Comparison of ENCODE assay signal across 12 cellular contexts in genomic region chr7:121180436-121181063, GRCh38.
DNase-seq lines count a peak whose midpoint lies in the region; ATAC-seq, FAIRE-seq and TF ChIP-seq lines count a peak whose summit lies in the region.
"Had no signal": no experiment of that assay in that cellular context is flagged by ENCODE, and none has a peak within 500 bp of the region (broad histone marks: within the 10 kb centered on the region; RNA-seq: fewer than 3 reads in every experiment).

No MANE protein-coding gene starts in this region.

- peaks cover 12% of the 10 kb centered on the region for H3K27me3 Mint-ChIP-seq in activated CD4-positive, alpha-beta T cell treated with anti-CD3 and anti-CD28 coated beads, Interleukin-2, amount 10 ng/mL, durations not matched to agents 7 days and 5 days

- peak; percentile 53 for FAIRE-seq in GM12892 (lab: Jason Lieb, UNC)

- POLR2A ChIA-PET in activated CD4-positive, alpha-beta T cell treated with anti-CD3 and anti-CD28 coated beads, Interleukin-2, amount 10 ng/mL, durations not matched to agents 7 days and 5 days (lab: Charles Lee), result interaction anchor here (0.7 kb wide), 1 partner anchor 427 kb away, joined by 3 read pairs; no protein-coding TSS in a partner anchor

- no peak for TF ChIP-seq POLR2A in GM12892 (IDR thresholded peaks at IDR 0.05; ENCODE audit: low read depth, low read length)

- intact Hi-C loops in sciatic nerve (cut with DNase I), result no loop called here

- H3K4me3 Mint-ChIP-seq in activated CD4-positive, alpha-beta T cell treated with anti-CD3 and anti-CD28 coated beads, Interleukin-2, amount 10 ng/mL, durations not matched to agents 7 days and 5 days, result no peak overlapping the region

- peaks cover 6% of the 10 kb centered on the region for H3K4me1 Mint-ChIP-seq in activated CD4-positive, alpha-beta T cell treated with anti-CD3 and anti-CD28 coated beads, Interleukin-2, amount 10 ng/mL, durations not matched to agents 7 days and 5 days

- no peaks in the 10 kb centered on the region for H3K9me3 Mint-ChIP-seq in activated CD4-positive, alpha-beta T cell treated with anti-CD3 and anti-CD28 coated beads, Interleukin-2, amount 10 ng/mL, durations not matched to agents 7 days and 5 days

- H3K27ac Mint-ChIP-seq in activated CD4-positive, alpha-beta T cell treated with anti-CD3 and anti-CD28 coated beads, Interleukin-2, amount 10 ng/mL, durations not matched to agents 7 days and 5 days, result no peak overlapping the region

- CTCF ChIA-PET in activated CD4-positive, alpha-beta T cell treated with anti-CD3 and anti-CD28 coated beads, Interleukin-2, amount 10 ng/mL, durations not matched to agents 7 days and 5 days (lab: Charles Lee), result no interaction called here

- DNase-seq in GM12892 (ENCODE audit: insufficient read length) (no peak), NCI-H69 (lab: John Stamatoyannopoulos, UW) (peak; percentile 56), Kasumi-1 (lab: John Stamatoyannopoulos, UW) (no peak), sciatic nerve (ENCODE audit: low spot score) (no peak), GF-D8 (lab: John Stamatoyannopoulos, UW) (no peak)
- DNase-seq in activated CD4-positive, alpha-beta T cell treated with anti-CD3 and anti-CD28 coated beads, Interleukin-2, amount 10 ng/mL, durations not matched to agents 7 days and 5 days, result no peak
- DNase-seq: body of pancreas, GM23248, left colon, SHP77 treated with DMSO at 0.1 percent for 48 hours had no signal

- ATAC-seq in GM19438 (IDR thresholded peaks at IDR 0.05; ENCODE audit: low read depth, unreplicated experiment) (peak; percentile 95), HG02943 (IDR thresholded peaks at IDR 0.05; ENCODE audit: low read depth, unreplicated experiment) (peak; percentile 91), sciatic nerve (no peak)
- ATAC-seq: body of pancreas, left colon had no signal

- H3K36me3 Mint-ChIP-seq in activated CD4-positive, alpha-beta T cell treated with anti-CD3 and anti-CD28 coated beads, Interleukin-2, amount 10 ng/mL, durations not matched to agents 7 days and 5 days (ENCODE audit: low read depth), result no peaks in the 10 kb centered on the region
